ENCODE assay signal across 1 cellular context in genomic region chr19:16153582-16154336, GRCh38.
TF ChIP-seq lines count a peak whose summit lies in the region.

No MANE protein-coding gene starts in this region.

TF ChIP-seq in IMR-90, 13 proteins besides CTCF, POLR2A, EP300 and RAD21 (continued from another document):
- TF ChIP-seq USF2 (IDR thresholded peaks at IDR 0.05; ENCODE audit: low read depth, low read length) (no peak), CEBPB (IDR thresholded peaks at IDR 0.05; ENCODE audit: low read depth, low read length) (no peak), BHLHE40 (IDR thresholded peaks at IDR 0.05; ENCODE audit: low read depth, low read length) (no peak), NFE2L2 (IDR thresholded peaks at IDR 0.05; ENCODE audit: low read depth, low read length) (no peak), MAFK (IDR thresholded peaks at IDR 0.05; ENCODE audit: low read depth, low read length) (no peak), FOS (IDR thresholded peaks at IDR 0.05; ENCODE audit: low read depth, low read length) (no peak)
